ENCODE assay signal across 10 cellular contexts in genomic region chr14:64347748-64348147, GRCh38. TPM values are rescaled to one million over a fixed set of nuclear protein-coding genes. Genes with fewer than 3 reads are reported as not detected.
"Had no signal": no experiment of that assay in that cellular context is flagged by ENCODE, and none has a peak within 500 bp of the region (broad histone marks: within the 10 kb centered on the region; RNA-seq: fewer than 3 reads in every experiment).

No MANE protein-coding gene starts in this region.

- H3K4me1 ChIP-seq: HAP-1 had no signal

- H3K4me1 Mint-ChIP-seq: GM23338 had no signal

- H3K9ac ChIP-seq: KMS-11 had no signal

- H3K4me3 Mint-ChIP-seq: GM23338, HFFc6 had no signal

- H3K9me3 ChIP-seq: HAP-1 had no signal

- H3K9me3 Mint-ChIP-seq: GM23338, HFFc6 had no signal

- H2AFZ ChIP-seq: GM23338 had no signal

- H3K27ac ChIP-seq: KMS-11 had no signal

- H3K36me3 ChIP-seq: HAP-1 had no signal

- H3K4me3 ChIP-seq: GM23338, HAP-1 had no signal

- H3K4me2 ChIP-seq: GM23338, KMS-11 had no signal

- ATAC-seq: GM23338, HCT116 had no signal

- H3K27ac Mint-ChIP-seq: GM23338, HFFc6 had no signal

- DNase-seq: H7, HFFc6, Karpas-422, KBM-7 had no signal

RNA-seq across cellular contexts. Expression of gene ESR2, which starts 53.6 kb away (rescaled TPM):
- total RNA-seq: H4, HFFc6, HT-29 had no signal
